In genomic region chr17:67245073-67245693, GRCh38 we compare ENCODE assay signal across 8 cellular contexts. TPM values are rescaled to one million over a fixed set of nuclear protein-coding genes. Genes with fewer than 3 reads are reported as not detected.
DNase-seq lines count a peak whose midpoint lies in the region; ATAC-seq and TF ChIP-seq lines count a peak whose summit lies in the region.

Gene HELZ, minus strand, starts transcription at chr17:67245196. Its CDS starts 26,392 bp downstream, at chr17:67218804.

- H3K9me3 ChIP-seq in left ventricle myocardium inferior (replicated peaks) (no peaks in the 10 kb centered on the region), upper lobe of right lung (no peaks in the 10 kb centered on the region)

- H3K4me1 Mint-ChIP-seq in T-helper 1 cell treated with Interleukin-12 subunit alpha and Interleukin-12 subunit beta and Interleukin-4 antibody, amounts not matched to agents 30 μg/mL and 1 μg/mL, for 36 hours (ENCODE audit: low read depth), result peaks cover 44% of the 10 kb centered on the region
- H3K4me1 Mint-ChIP-seq in progenitor cell of endocrine pancreas (ENCODE audit: low read depth), result peaks cover 28% of the 10 kb centered on the region

- H3K27me3 ChIP-seq in left ventricle myocardium inferior (ENCODE audit: low read depth) (no peaks in the 10 kb centered on the region), upper lobe of right lung (no peaks in the 10 kb centered on the region)

- peaks cover 15% of the 10 kb centered on the region for H3K36me3 Mint-ChIP-seq in T-helper 1 cell treated with Interleukin-12 subunit alpha and Interleukin-12 subunit beta and Interleukin-4 antibody, amounts not matched to agents 30 μg/mL and 1 μg/mL, for 36 hours (ENCODE audit: low read depth)
- H3K36me3 Mint-ChIP-seq in progenitor cell of endocrine pancreas (ENCODE audit: insufficient read depth), result peaks cover 2% of the 10 kb centered on the region

- peak within 1 kb of the TSS; percentile 99 for H3K4me3 ChIP-seq in left ventricle myocardium inferior
- H3K4me3 ChIP-seq in upper lobe of right lung, result peak within 1 kb of the TSS; percentile 98

- intact Hi-C loops in left ventricle myocardium inferior (cut with micrococcal nuclease) (no loop called here), upper lobe of right lung (cut with DNase I) (no loop called here)

- H3K27me3 Mint-ChIP-seq in T-helper 1 cell treated with Interleukin-12 subunit alpha and Interleukin-12 subunit beta and Interleukin-4 antibody, amounts not matched to agents 30 μg/mL and 1 μg/mL, for 36 hours (ENCODE audit: low read depth), result no peaks in the 10 kb centered on the region
- no peaks in the 10 kb centered on the region for H3K27me3 Mint-ChIP-seq in progenitor cell of endocrine pancreas

- H3K4me3 Mint-ChIP-seq in T-helper 1 cell treated with Interleukin-12 subunit alpha and Interleukin-12 subunit beta and Interleukin-4 antibody, amounts not matched to agents 30 μg/mL and 1 μg/mL, for 36 hours, result peak within 1 kb of the TSS; percentile 86
- H3K4me3 Mint-ChIP-seq in progenitor cell of endocrine pancreas (ENCODE audit: low read depth), result peak within 1 kb of the TSS; percentile 90

- H3K36me3 ChIP-seq in left ventricle myocardium inferior (no peaks in the 10 kb centered on the region), upper lobe of right lung (peaks cover 4% of the 10 kb centered on the region)

- peak; percentile 85 for DNase-seq in G401 (ENCODE audit: low spot score)
- DNase-seq in NCI-H1694 (lab: John Stamatoyannopoulos, UW), result peak; percentile 60
- DNase-seq in amniotic epithelial cell (ENCODE audit: low read depth), result peak; percentile 84
- peak; percentile 74 for DNase-seq in left ventricle myocardium inferior
- DNase-seq in progenitor cell of endocrine pancreas (ENCODE audit: low spot score, unreplicated experiment), result peak; percentile 61
- DNase-seq in upper lobe of right lung, result peak; percentile 87

- ATAC-seq in HG02759 (IDR thresholded peaks at IDR 0.05; ENCODE audit: unreplicated experiment) (peak; percentile 58), upper lobe of right lung (peak; percentile 87)

- H3K4me1 ChIP-seq in left ventricle myocardium inferior (peaks cover 64% of the 10 kb centered on the region), upper lobe of right lung (peaks cover 45% of the 10 kb centered on the region)

- no peaks in the 10 kb centered on the region for H3K9me3 Mint-ChIP-seq in T-helper 1 cell treated with Interleukin-12 subunit alpha and Interleukin-12 subunit beta and Interleukin-4 antibody, amounts not matched to agents 30 μg/mL and 1 μg/mL, for 36 hours
- no peaks in the 10 kb centered on the region for H3K9me3 Mint-ChIP-seq in progenitor cell of endocrine pancreas (ENCODE audit: low read depth)

- TF ChIP-seq CTCF in left ventricle myocardium inferior (IDR thresholded peaks at IDR 0.05; ENCODE audit: borderline replicate concordance) (no peak), progenitor cell of endocrine pancreas (IDR thresholded peaks at IDR 0.05; ENCODE audit: unreplicated experiment) (no peak), upper lobe of right lung (IDR thresholded peaks at IDR 0.05) (no peak)

- in situ Hi-C loops in G401 (cut with HindIII; ENCODE audit: low sequenced_read_pairs), result no loop called here

- H3K27ac Mint-ChIP-seq in T-helper 1 cell treated with Interleukin-12 subunit alpha and Interleukin-12 subunit beta and Interleukin-4 antibody, amounts not matched to agents 30 μg/mL and 1 μg/mL, for 36 hours, result peak within 1 kb of the TSS; percentile 85
- H3K27ac Mint-ChIP-seq in progenitor cell of endocrine pancreas, result peak within 1 kb of the TSS; percentile 97

- H3K27ac ChIP-seq in left ventricle myocardium inferior (replicated peaks) (peak within 1 kb of the TSS; percentile 89), upper lobe of right lung (peak within 1 kb of the TSS; percentile 95)

RNA-seq across cellular contexts. Expression of gene HELZ, which starts in this region (rescaled TPM):
- total RNA-seq in G401 (2014; rRNA removed; shearing (Covaris generic)), result 49.9 and 75.0 TPM in 2 replicates
- total RNA-seq in left ventricle myocardium inferior (36.7 TPM), progenitor cell of endocrine pancreas (70.9 and 71.0 TPM in 2 replicates), upper lobe of right lung (72.5 TPM)

Comparison
In these comparisons a context has a peak if more than half of its experiments do, and no peak if none do; other contexts are left out.
1. Peak in every context shown above with its lines: DNase-seq, ATAC-seq, H3K4me3 ChIP-seq and H3K27ac ChIP-seq.